In genomic region chr6:43188426-43188825, GRCh38 we compare ENCODE assay signal across 23 cellular contexts. TPM values are rescaled to one million over a fixed set of nuclear protein-coding genes. Genes with fewer than 3 reads are reported as not detected.
"Had no signal": no experiment of that assay in that cellular context is flagged by ENCODE, and none has a peak within 500 bp of the region (broad histone marks: within the 10 kb centered on the region; RNA-seq: fewer than 3 reads in every experiment).

No MANE protein-coding gene starts in this region.

- DNase-seq: effector memory CD8-positive, alpha-beta T cell; esophagus squamous epithelium; foreskin fibroblast; glutamatergic neuron; left colon; left ventricle myocardium superior; mesendoderm; naive thymus-derived CD4-positive, alpha-beta T cell; nephron progenitor cell; psoas muscle; stimulated activated CD4-positive, alpha-beta T cell treated with anti-CD3 and anti-CD28 coated beads, Interleukin-2, amount 100 ng/mL, for 24 hours; stimulated activated CD4-positive, alpha-beta T cell treated with anti-CD3 and anti-CD28 coated beads, Interleukin-4, amount 100 ng/mL, for 4 hours; stimulated activated naive B cell treated with anti-CD40 and anti-IgM and Interleukin-4, amounts not matched to agents 10 μg/mL and 1 μg/mL and 100 μg/mL, for 72 hours; stomach; substantia nigra; transverse colon had no signal

- H3K27me3 ChIP-seq: esophagus squamous epithelium, gastroesophageal sphincter, neutrophil, stomach, transverse colon had no signal

- H3K27ac ChIP-seq: esophagus squamous epithelium, gastroesophageal sphincter, neutrophil, psoas muscle, stomach, thoracic aorta, transverse colon had no signal

- H3K27ac Mint-ChIP-seq: nephron progenitor cell; stimulated activated naive B cell treated with anti-CD40 and anti-IgM and Interleukin-4, amounts not matched to agents 10 μg/mL and 1 μg/mL and 100 μg/mL, for 72 hours had no signal

- H3K9me3 Mint-ChIP-seq: effector memory CD8-positive, alpha-beta T cell; naive thymus-derived CD4-positive, alpha-beta T cell; nephron progenitor cell; stimulated activated naive B cell treated with anti-CD40 and anti-IgM and Interleukin-4, amounts not matched to agents 10 μg/mL and 1 μg/mL and 100 μg/mL, for 72 hours had no signal

- ATAC-seq: effector memory CD8-positive, alpha-beta T cell; gastroesophageal sphincter; left colon; left ventricle myocardium superior; naive thymus-derived CD4-positive, alpha-beta T cell; psoas muscle; sciatic nerve; stimulated activated naive B cell treated with anti-CD40 and anti-IgM and Interleukin-4, amounts not matched to agents 10 μg/mL and 1 μg/mL and 100 μg/mL, for 72 hours had no signal

- H3K4me3 ChIP-seq: esophagus squamous epithelium, gastroesophageal sphincter, lung, psoas muscle, stomach, thoracic aorta, transverse colon had no signal

- H3K9me3 ChIP-seq: esophagus squamous epithelium, gastroesophageal sphincter, neutrophil, psoas muscle, stomach, thoracic aorta, transverse colon had no signal

- H3K4me3 Mint-ChIP-seq: effector memory CD8-positive, alpha-beta T cell; nephron progenitor cell; stimulated activated naive B cell treated with anti-CD40 and anti-IgM and Interleukin-4, amounts not matched to agents 10 μg/mL and 1 μg/mL and 100 μg/mL, for 72 hours had no signal

- H3K27me3 Mint-ChIP-seq: effector memory CD8-positive, alpha-beta T cell; naive thymus-derived CD4-positive, alpha-beta T cell; stimulated activated naive B cell treated with anti-CD40 and anti-IgM and Interleukin-4, amounts not matched to agents 10 μg/mL and 1 μg/mL and 100 μg/mL, for 72 hours had no signal

RNA-seq across cellular contexts. Expression of gene TTBK1, which starts 54.9 kb away (rescaled TPM):
- total RNA-seq: psoas muscle, skeletal muscle tissue, thoracic aorta, ureter had no signal
- polyA plus RNA-seq: naive thymus-derived CD4-positive, alpha-beta T cell had no signal
